In genomic region chr22:28923826-28924732, GRCh38 we compare ENCODE assay signal across 9 cellular contexts. TPM values are rescaled to one million over a fixed set of nuclear protein-coding genes. Genes with fewer than 3 reads are reported as not detected.
A peak's percentile ranks its signal among the peaks of the same experiment; 100 is the strongest.
DNase-seq lines count a peak whose midpoint lies in the region; ATAC-seq, FAIRE-seq and TF ChIP-seq lines count a peak whose summit lies in the region.
"Had no signal": no experiment of that assay in that cellular context is flagged by ENCODE, and none has a peak within 500 bp of the region (broad histone marks: within the 10 kb centered on the region; RNA-seq: fewer than 3 reads in every experiment).

No MANE protein-coding gene starts in this region.

- H3K4me3 Mint-ChIP-seq in H9 (no peak overlapping the region), HFFc6 (no peak overlapping the region)
- H3K4me3 Mint-ChIP-seq: activated naive CD8-positive, alpha-beta T cell treated with anti-CD3 and anti-CD28 coated beads, Interleukin-2, amount 50 U/mL, for 24 hours had no signal

- H3K9me3 Mint-ChIP-seq in H9 (no peaks in the 10 kb centered on the region), HFFc6 (no peaks in the 10 kb centered on the region)
- H3K9me3 Mint-ChIP-seq: activated naive CD8-positive, alpha-beta T cell treated with anti-CD3 and anti-CD28 coated beads, Interleukin-2, amount 50 U/mL, for 24 hours had no signal

- H3K23me2 ChIP-seq in H9 (ENCODE audit: insufficient read length, low read depth, low read length, poor library complexity, severe bottlenecking): no peaks in the 10 kb centered on the region

- no peak overlapping the region for H2AFZ ChIP-seq in H9 (ENCODE audit: low read length)

- H3K27me3 Mint-ChIP-seq in H9 (ENCODE audit: low read depth) (no peaks in the 10 kb centered on the region), HFFc6 (ENCODE audit: insufficient read depth) (no peaks in the 10 kb centered on the region)

- no peak overlapping the region for H2BK15ac ChIP-seq in H9 (ENCODE audit: low read depth, low read length)

- no peak overlapping the region for H3K4me3 ChIP-seq in MG63

- no peak overlapping the region for H3K4me2 ChIP-seq in H9 (ENCODE audit: insufficient read depth, insufficient read length, low read length)

- H3K18ac ChIP-seq in H9 (ENCODE audit: insufficient read length, low read depth, low read length): no peak overlapping the region

- H3K27ac ChIP-seq in H9 (ENCODE audit: insufficient read length, low read depth, low read length): no peak overlapping the region

- H3K14ac ChIP-seq in H9 (ENCODE audit: insufficient read depth, low read length): no peak overlapping the region

- no peak overlapping the region for H4K8ac ChIP-seq in H9 (replicated peaks; ENCODE audit: insufficient read length, low read depth, low read length)

- H3K9me3 ChIP-seq in H9 (ENCODE audit: control insufficient read depth, low read depth, low read length) (no peaks in the 10 kb centered on the region), MG63 (no peaks in the 10 kb centered on the region)

- H3K23ac ChIP-seq in H9 (ENCODE audit: insufficient read length, low read depth, low read length): no peak overlapping the region

- H3K27me3 ChIP-seq in H9 (ENCODE audit: insufficient read depth, low read length) (no peaks in the 10 kb centered on the region; the same call in 1 of the 2 replicates), MG63 (no peaks in the 10 kb centered on the region)

- peak overlapping the region; percentile 7 for H2BK120ac ChIP-seq in H9 (ENCODE audit: low read depth, low read length, poor library complexity, severe bottlenecking)

- H3K27ac Mint-ChIP-seq in H9 (peak overlapping the region in 1 of 3 experiments; percentile 69; a peak in 2 of 7 replicates), HFFc6 (no peak overlapping the region)
- H3K27ac Mint-ChIP-seq: activated naive CD8-positive, alpha-beta T cell treated with anti-CD3 and anti-CD28 coated beads, Interleukin-2, amount 50 U/mL, for 24 hours had no signal

- no peak overlapping the region for H2BK20ac ChIP-seq in H9 (ENCODE audit: low read depth, low read length, poor library complexity, severe bottlenecking)

- no peak overlapping the region for H3T11ph ChIP-seq in H9 (ENCODE audit: low read length)

- WGBS in H9 (ENCODE audit: extremely low coverage, insufficient read length, low lambda C conversion rate): no CpG with 5 or more reads among the region's 24 CpGs

- H3K4ac ChIP-seq in H9 (ENCODE audit: low read depth, low read length): no peak overlapping the region

- FAIRE-seq in islet of Langerhans (lab: Jason Lieb, UNC): peak; percentile 80

- H3K79me2 ChIP-seq in H9 (ENCODE audit: insufficient read depth, low read length): peaks cover 24% of the 10 kb centered on the region; the same call in 1 of the 2 replicates

- peaks cover 12% of the 10 kb centered on the region; the same call in 1 of the 2 replicates for H3K4me1 ChIP-seq in H9 (ENCODE audit: insufficient read depth, low read length)

- no peaks in the 10 kb centered on the region for H4K20me1 ChIP-seq in H9 (ENCODE audit: control insufficient read depth, insufficient read depth, insufficient read length)

- no peaks in the 10 kb centered on the region for H3K36me3 ChIP-seq in MG63

- no peak overlapping the region for H2BK5ac ChIP-seq in H9 (ENCODE audit: insufficient read length, low read length)

- H3K79me1 ChIP-seq in H9 (ENCODE audit: insufficient read depth, low read depth, low read length, poor library complexity, severe bottlenecking): peaks cover 13% of the 10 kb centered on the region

- intact Hi-C loops in sciatic nerve (cut with DNase I): no loop called here

- no peak for DNase-seq in H9
- peak; percentile 8 for DNase-seq in NCI-H774 (lab: John Stamatoyannopoulos, UW)
- no peak for DNase-seq in sciatic nerve (ENCODE audit: low spot score)
- no peak for DNase-seq in MG63
- no peak for DNase-seq in stimulated activated CD8-positive, alpha-beta memory T cell treated with anti-CD3 and anti-CD28 coated beads, Interleukin-4, amount 100 ng/mL, for 48 hours
- DNase-seq in HFFc6: no peak
- DNase-seq: activated naive CD8-positive, alpha-beta T cell treated with anti-CD3 and anti-CD28 coated beads, Interleukin-2, amount 50 U/mL, for 24 hours had no signal

- H3K36me3 Mint-ChIP-seq in H9 (ENCODE audit: insufficient read depth in 1 of 3, low read depth in 3 of 3): peaks cover 0 to 2% (median 0%) of the 10 kb centered on the region in 3 experiments; a peak in 1 of 7 replicates
- H3K36me3 Mint-ChIP-seq in HFFc6 (ENCODE audit: low read depth): no peaks in the 10 kb centered on the region

- H4K5ac ChIP-seq in H9 (ENCODE audit: insufficient read length, low read depth, low read length): no peak overlapping the region

- H2AK5ac ChIP-seq in H9 (ENCODE audit: insufficient read length, low read length): no peak overlapping the region

- H3K56ac ChIP-seq in H9 (ENCODE audit: insufficient read length, low read depth, low read length): no peak overlapping the region

- no peak for TF ChIP-seq CTCF in H9 (conservative IDR thresholded peaks at IDR 0.05)
- no peak for TF ChIP-seq CTCF in HFFc6 (IDR thresholded peaks at IDR 0.05)

- peak; percentile 69 for ATAC-seq in sciatic nerve
- no peak for ATAC-seq in GM18502 (IDR thresholded peaks at IDR 0.05; ENCODE audit: poor library complexity, unreplicated experiment)
- ATAC-seq: activated naive CD8-positive, alpha-beta T cell treated with anti-CD3 and anti-CD28 coated beads, Interleukin-2, amount 50 U/mL, for 24 hours had no signal

- H3K4me1 Mint-ChIP-seq in H9 (peaks cover 57 to 58% of the 10 kb centered on the region in 2 experiments), HFFc6 (ENCODE audit: low read depth) (no peaks in the 10 kb centered on the region)

- no peak overlapping the region for H4K91ac ChIP-seq in H9 (ENCODE audit: insufficient read length, low read depth, low read length)

- H2BK12ac ChIP-seq in H9 (ENCODE audit: insufficient read length, low read depth, low read length): no peak overlapping the region

- no peak overlapping the region for H3K9ac ChIP-seq in H9 (ENCODE audit: extremely low read depth, insufficient read length, low read length)

RNA-seq across cellular contexts. Expression of gene ZNRF3, which starts 40.7 kb away (rescaled TPM):
- total RNA-seq in H9 (2021) (20.5 and 20.6 TPM in 2 replicates), sciatic nerve (12.9 TPM)
- total RNA-seq in MG63 (2014; rRNA removed; shearing (Covaris generic); ENCODE audit: low replicate concordance): 2.1 and 2.2 TPM in 2 replicates
- 1 to 10 TPM; 3.3 to 4.7 (median 3.6) TPM for total RNA-seq in HFFc6 (2021; fragmentation: NEBNext Ultra II Directional; extraction: Animal tissue kit (Norgen Biotek cat#: 25700))
